8 cellular contexts compared by ENCODE assay signal in genomic region chr21:39348040-39348354, GRCh38. TPM values are rescaled to one million over a fixed set of nuclear protein-coding genes. Genes with fewer than 3 reads are reported as not detected.
DNase-seq lines count a peak whose midpoint lies in the region; ATAC-seq and TF ChIP-seq lines count a peak whose summit lies in the region.

No MANE protein-coding gene starts in this region.

- H3K36me3 Mint-ChIP-seq in activated B cell treated with CpG ODN at 0.5 μM for 24 hours (ENCODE audit: low read depth): peaks cover 48% of the 10 kb centered on the region
- H3K36me3 Mint-ChIP-seq in stimulated activated naive B cell treated with anti-CD40 and anti-IgM and Interleukin-4, amounts not matched to agents 10 μg/mL and 1 μg/mL and 100 μg/mL, for 72 hours: peaks cover 23 to 25% of the 10 kb centered on the region in 2 donors

- CTCF ChIA-PET in activated B cell treated with CpG ODN at 0.5 μM for 24 hours (lab: Charles Lee): no interaction called here
- CTCF ChIA-PET in GM10248 (lab: Yijun Ruan, JAX): interaction anchor here (1.0 to 2.2 kb wide), 4 partner anchors 10 to 65 kb away, joined by 3 to 10 read pairs (median 8); partner anchors contain the start of gene BRWD1

- peak overlapping the region; percentile 90 for H3K4me3 Mint-ChIP-seq in activated B cell treated with CpG ODN at 0.5 μM for 24 hours
- H3K4me3 Mint-ChIP-seq in stimulated activated naive B cell treated with anti-CD40 and anti-IgM and Interleukin-4, amounts not matched to agents 10 μg/mL and 1 μg/mL and 100 μg/mL, for 72 hours: peak overlapping the region; percentile 87 to 88

- H3K27me3 Mint-ChIP-seq in activated B cell treated with CpG ODN at 0.5 μM for 24 hours: no peaks in the 10 kb centered on the region
- no peaks in the 10 kb centered on the region for H3K27me3 Mint-ChIP-seq in stimulated activated naive B cell treated with anti-CD40 and anti-IgM and Interleukin-4, amounts not matched to agents 10 μg/mL and 1 μg/mL and 100 μg/mL, for 72 hours

- peak; percentile 11 for DNase-seq in AG08396 (ENCODE audit: low spot score)
- peak; percentile 36 for DNase-seq in HCEC 1CT
- DNase-seq in activated B cell treated with CpG ODN at 0.5 μM for 24 hours: no peak
- DNase-seq in right atrium auricular region (ENCODE audit: low spot score): no peak
- no peak for DNase-seq in stimulated activated naive B cell treated with anti-CD40 and anti-IgM and Interleukin-4, amounts not matched to agents 10 μg/mL and 1 μg/mL and 100 μg/mL, for 72 hours
- no peak for DNase-seq in NK-92 treated with Interleukin-12 subunit alpha and Interleukin-12 subunit beta, amount 100 ng/mL, for 24 hours (lab: John Stamatoyannopoulos, UW)
- DNase-seq in AML-193 (lab: John Stamatoyannopoulos, UW): no peak
- DNase-seq in GM10248 (ENCODE audit: extremely low spot score): no peak

- no peaks in the 10 kb centered on the region for H3K9me3 ChIP-seq in right atrium auricular region

- TF ChIP-seq CTCF in activated B cell treated with CpG ODN at 0.5 μM for 24 hours (IDR thresholded peaks at IDR 0.05) (no peak), right atrium auricular region (IDR thresholded peaks at IDR 0.05) (no peak), GM10248 (IDR thresholded peaks at IDR 0.05; ENCODE audit: control extremely low read depth, extremely low read depth, low read depth, missing control alignments) (no peak)

- peak overlapping the region; percentile 80 to 87 for H3K4me3 ChIP-seq in right atrium auricular region

- peaks cover 41% of the 10 kb centered on the region for H3K4me1 Mint-ChIP-seq in activated B cell treated with CpG ODN at 0.5 μM for 24 hours
- H3K4me1 Mint-ChIP-seq in stimulated activated naive B cell treated with anti-CD40 and anti-IgM and Interleukin-4, amounts not matched to agents 10 μg/mL and 1 μg/mL and 100 μg/mL, for 72 hours: peaks cover 23 to 41% of the 10 kb centered on the region in 2 donors

- H3K36me3 ChIP-seq in right atrium auricular region: peaks cover 14% of the 10 kb centered on the region

- intact Hi-C loops in activated B cell treated with CpG ODN at 0.5 μM for 24 hours (cut with micrococcal nuclease): loop anchor here (1.0 kb wide), 1 partner anchor 165 kb away; the partner anchor contains the start of gene PSMG1

- H3K4me1 ChIP-seq in right atrium auricular region: peaks cover 0 to 30% of the 10 kb centered on the region in 2 donors

- no peaks in the 10 kb centered on the region for H3K27me3 ChIP-seq in right atrium auricular region

- no peak for ATAC-seq in activated B cell treated with CpG ODN at 0.5 μM for 24 hours (ENCODE audit: low read depth)
- peak; percentile 2 to 10 for ATAC-seq in stimulated activated naive B cell treated with anti-CD40 and anti-IgM and Interleukin-4, amounts not matched to agents 10 μg/mL and 1 μg/mL and 100 μg/mL, for 72 hours (replicated peaks)

- H3K27ac ChIP-seq in right atrium auricular region: peak overlapping the region; percentile 93 to 95

- H3K9me3 Mint-ChIP-seq in activated B cell treated with CpG ODN at 0.5 μM for 24 hours: no peaks in the 10 kb centered on the region
- H3K9me3 Mint-ChIP-seq in stimulated activated naive B cell treated with anti-CD40 and anti-IgM and Interleukin-4, amounts not matched to agents 10 μg/mL and 1 μg/mL and 100 μg/mL, for 72 hours: no peaks in the 10 kb centered on the region

- POLR2A ChIA-PET in activated B cell treated with CpG ODN at 0.5 μM for 24 hours (lab: Charles Lee) (interaction anchor here (0.6 to 3.9 kb wide), 9 partner anchors 18 to 164 kb away, joined by 3 to 84 read pairs (median 4); partner anchors contain the start of genes BRWD1 and PSMG1), GM10248 (lab: Yijun Ruan, JAX) (interaction anchor here (0.6 to 1.0 kb wide), 2 partner anchors 30 to 164 kb away, joined by 3 to 6 read pairs; partner anchors contain the start of gene PSMG1)

- peak overlapping the region; percentile 90 for H3K27ac Mint-ChIP-seq in activated B cell treated with CpG ODN at 0.5 μM for 24 hours
- H3K27ac Mint-ChIP-seq in stimulated activated naive B cell treated with anti-CD40 and anti-IgM and Interleukin-4, amounts not matched to agents 10 μg/mL and 1 μg/mL and 100 μg/mL, for 72 hours: peak overlapping the region; percentile 92

RNA-seq across cellular contexts. Expression of gene HMGN1, which starts 0.9 kb away (rescaled TPM):
- 344 and 443 TPM in 2 replicates for total RNA-seq in activated B cell treated with CpG ODN at 0.5 μM for 24 hours
- total RNA-seq in right atrium auricular region: 10 to 100 TPM; 37.1 to 39.6 TPM

RNA-seq across cellular contexts. Expression of gene BRWD1, which starts 34.6 kb away (rescaled TPM):
- total RNA-seq in activated B cell treated with CpG ODN at 0.5 μM for 24 hours (36.9 and 40.3 TPM in 2 replicates), right atrium auricular region (10 to 100 TPM; 40.6 TPM)

Comparison
In these comparisons a context has a peak if more than half of its experiments do, and no peak if none do; other contexts are left out.
1. DNase-seq: peak in AG08396 (single experiment) and HCEC 1CT (single experiment); none in activated B cell treated with CpG ODN at 0.5 μM for 24 hours (single experiment), right atrium auricular region (single experiment), stimulated activated naive B cell treated with anti-CD40 and anti-IgM and Interleukin-4, amounts not matched to agents 10 μg/mL and 1 μg/mL and 100 μg/mL, for 72 hours (single experiment), NK-92 treated with Interleukin-12 subunit alpha and Interleukin-12 subunit beta, amount 100 ng/mL, for 24 hours (single experiment), AML-193 (0 of 2) and GM10248 (single experiment).